In genomic region chr18:78656346-78656925, GRCh38 we compare ENCODE assay signal across 22 cellular contexts.
DNase-seq lines count a peak whose midpoint lies in the region; ATAC-seq, FAIRE-seq and TF ChIP-seq lines count a peak whose summit lies in the region.
"Had no signal": no experiment of that assay in that cellular context is flagged by ENCODE, and none has a peak within 500 bp of the region (broad histone marks: within the 10 kb centered on the region; RNA-seq: fewer than 3 reads in every experiment).

No MANE protein-coding gene starts in this region.

- H3K36me3 Mint-ChIP-seq in natural killer cell treated with Interleukin-12 subunit alpha and Interleukin-12 subunit beta and Interleukin-15 and Interleukin-18, amount 100 ng/mL, for 72 hours, result no peaks in the 10 kb centered on the region
- H3K36me3 Mint-ChIP-seq in natural killer cell (no peaks in the 10 kb centered on the region), progenitor cell of endocrine pancreas (ENCODE audit: insufficient read depth) (peaks cover 4% of the 10 kb centered on the region)
- H3K36me3 Mint-ChIP-seq: CD14-positive monocyte; CD8-positive, alpha-beta memory T cell had no signal

- in situ Hi-C loops in HAP-1 (cut with MboI; ENCODE audit: low sequenced_read_pairs), result no loop called here

- H3K27me3 ChIP-seq in neuronal stem cell (ENCODE audit: control insufficient read depth in 3 of 3, insufficient read depth in 3 of 3, low read depth in 1 of 3, low read length in 3 of 3) (no peaks in the 10 kb centered on the region), HAP-1 (ENCODE audit: low read depth) (no peaks in the 10 kb centered on the region)
- H3K27me3 ChIP-seq: BLaER1 treated with 17β-estradiol and CSF1 and Interleukin-3, amounts not matched to agents 10 nM and 100 nM had no signal

- no peak overlapping the region for H3K4me2 ChIP-seq in neuronal stem cell (ENCODE audit: insufficient read depth, low read length, poor library complexity, severe bottlenecking)
- H3K4me2 ChIP-seq: BLaER1 treated with 17β-estradiol and CSF1 and Interleukin-3, amounts not matched to agents 10 nM and 100 nM; GM23338 had no signal

- TF ChIP-seq POLR2A in H54 (IDR thresholded peaks at IDR 0.05; ENCODE audit: low read depth, low read length), result no peak

- H3K9ac ChIP-seq in neuronal stem cell (ENCODE audit: low read depth, low read length, poor library complexity), result peak overlapping the region; percentile 60
- H3K9ac ChIP-seq: BLaER1 treated with 17β-estradiol and CSF1 and Interleukin-3, amounts not matched to agents 10 nM and 100 nM had no signal

- no peak overlapping the region for H3K27ac ChIP-seq in neuronal stem cell (replicated peaks; ENCODE audit: low read length)
- H3K27ac ChIP-seq: 22Rv1; BLaER1 treated with 17β-estradiol and CSF1 and Interleukin-3, amounts not matched to agents 10 nM and 100 nM had no signal

- no peak overlapping the region for H2AFZ ChIP-seq in neuronal stem cell (ENCODE audit: low read length)
- H2AFZ ChIP-seq: GM23338 had no signal

- FAIRE-seq in H54 (lab: Jason Lieb, UNC), result no peak
- FAIRE-seq: A204.1, GM12891, GM18507 had no signal

- H2BK5ac ChIP-seq in neuronal stem cell (ENCODE audit: low read length), result no peak overlapping the region

- no peak for TF ChIP-seq CTCF in natural killer cell (IDR thresholded peaks at IDR 0.05)
- TF ChIP-seq CTCF in progenitor cell of endocrine pancreas (IDR thresholded peaks at IDR 0.05; ENCODE audit: unreplicated experiment), result no peak

- no peak overlapping the region for H4K8ac ChIP-seq in neuronal stem cell (ENCODE audit: low read depth, low read length)

- ATAC-seq in natural killer cell treated with Interleukin-12 subunit alpha and Interleukin-12 subunit beta and Interleukin-15 and Interleukin-18, amount 100 ng/mL, for 72 hours, result no peak
- ATAC-seq in natural killer cell, result no peak
- ATAC-seq: GM23338 had no signal

- H3K4me1 Mint-ChIP-seq in natural killer cell treated with Interleukin-12 subunit alpha and Interleukin-12 subunit beta and Interleukin-15 and Interleukin-18, amount 100 ng/mL, for 72 hours (ENCODE audit: low read depth in 2 of 2), result peaks cover 0 to 2% of the 10 kb centered on the region in 2 donors
- H3K4me1 Mint-ChIP-seq in natural killer cell (peaks cover 0 to 5% of the 10 kb centered on the region in 2 donors), progenitor cell of endocrine pancreas (ENCODE audit: low read depth) (no peaks in the 10 kb centered on the region)
- H3K4me1 Mint-ChIP-seq: CD14-positive monocyte; CD8-positive, alpha-beta memory T cell; GM23338 had no signal

- no peak overlapping the region for H2BK15ac ChIP-seq in neuronal stem cell (ENCODE audit: low read length)

- H3K27me3 Mint-ChIP-seq in natural killer cell treated with Interleukin-12 subunit alpha and Interleukin-12 subunit beta and Interleukin-15 and Interleukin-18, amount 100 ng/mL, for 72 hours, result peaks cover 0 to 10% of the 10 kb centered on the region in 2 donors
- H3K27me3 Mint-ChIP-seq in natural killer cell (ENCODE audit: low read depth in 2 of 2), result peaks cover 9 to 14% of the 10 kb centered on the region in 2 donors
- peaks cover 17% of the 10 kb centered on the region for H3K27me3 Mint-ChIP-seq in progenitor cell of endocrine pancreas

- intact Hi-C loops in natural killer cell (cut with micrococcal nuclease), result no loop called here

- no peak overlapping the region for H3K4me3 Mint-ChIP-seq in natural killer cell treated with Interleukin-12 subunit alpha and Interleukin-12 subunit beta and Interleukin-15 and Interleukin-18, amount 100 ng/mL, for 72 hours
- H3K4me3 Mint-ChIP-seq in natural killer cell (no peak overlapping the region), progenitor cell of endocrine pancreas (ENCODE audit: low read depth) (no peak overlapping the region)
- H3K4me3 Mint-ChIP-seq: CD14-positive monocyte; CD4-positive, alpha-beta T cell; CD8-positive, alpha-beta memory T cell; GM23338 had no signal

- H2BK120ac ChIP-seq in neuronal stem cell (ENCODE audit: low read depth, low read length), result no peak overlapping the region

- H3K27ac Mint-ChIP-seq in natural killer cell treated with Interleukin-12 subunit alpha and Interleukin-12 subunit beta and Interleukin-15 and Interleukin-18, amount 100 ng/mL, for 72 hours, result no peak overlapping the region
- H3K27ac Mint-ChIP-seq in natural killer cell (no peak overlapping the region), progenitor cell of endocrine pancreas (peak overlapping the region; percentile 67)
- H3K27ac Mint-ChIP-seq: CD14-positive monocyte; CD4-positive, alpha-beta T cell; CD8-positive, alpha-beta memory T cell; GM23338 had no signal

- H3K4ac ChIP-seq in neuronal stem cell (ENCODE audit: low read length), result no peak overlapping the region

- H3K14ac ChIP-seq in neuronal stem cell (ENCODE audit: low read length), result no peak overlapping the region

- H2AK5ac ChIP-seq in neuronal stem cell (ENCODE audit: low read depth, low read length), result no peak overlapping the region

- H2BK12ac ChIP-seq in neuronal stem cell (ENCODE audit: low read length), result no peak overlapping the region

- H3K9me3 Mint-ChIP-seq in natural killer cell treated with Interleukin-12 subunit alpha and Interleukin-12 subunit beta and Interleukin-15 and Interleukin-18, amount 100 ng/mL, for 72 hours, result no peaks in the 10 kb centered on the region
- H3K9me3 Mint-ChIP-seq in natural killer cell (peaks cover 0 to 2% of the 10 kb centered on the region in 2 donors), progenitor cell of endocrine pancreas (ENCODE audit: low read depth) (peaks cover 3% of the 10 kb centered on the region)
- H3K9me3 Mint-ChIP-seq: CD4-positive, alpha-beta T cell had no signal

- H3K9me3 ChIP-seq in neuronal stem cell (replicated peaks in 1 of 2; ENCODE audit: control insufficient read depth in 2 of 2, insufficient read depth in 1 of 2, low read depth in 1 of 2, low read length in 2 of 2) (peaks cover 0 to 16% of the 10 kb centered on the region in 2 donors), HAP-1 (no peaks in the 10 kb centered on the region)
- H3K9me3 ChIP-seq: BE2C had no signal

- H3K36me3 ChIP-seq in neuronal stem cell (replicated peaks in 1 of 2; ENCODE audit: control insufficient read depth in 2 of 2, insufficient read depth in 2 of 2, low read length in 2 of 2) (no peaks in the 10 kb centered on the region), HAP-1 (replicated peaks) (no peaks in the 10 kb centered on the region)
- H3K36me3 ChIP-seq: BE2C; BLaER1 treated with 17β-estradiol and CSF1 and Interleukin-3, amounts not matched to agents 10 nM and 100 nM had no signal

- peak; percentile 60 for DNase-seq in natural killer cell treated with Interleukin-12 subunit alpha and Interleukin-12 subunit beta and Interleukin-15 and Interleukin-18, amount 100 ng/mL, for 72 hours (ENCODE audit: low spot score)
- no peak for DNase-seq in natural killer cell
- no peak for DNase-seq in neuronal stem cell (ENCODE audit: low spot score)
- DNase-seq in progenitor cell of endocrine pancreas (ENCODE audit: low spot score, unreplicated experiment), result no peak
- no peak for DNase-seq in H54 (ENCODE audit: insufficient read length, low spot score)
- no peak for DNase-seq in HAP-1 (ENCODE audit: low spot score in 2 of 2)
- DNase-seq in AG08396 (ENCODE audit: low spot score), result no peak
- DNase-seq: AML-193; BE2C; CD4-positive, alpha-beta T cell; CD8-positive, alpha-beta memory T cell; DMS53; DMS79 treated with DMSO at 0.1 percent for 48 hours; GF-D8; HCEC 1CT had no signal

- H3K23ac ChIP-seq in neuronal stem cell (ENCODE audit: low read depth, low read length, poor library complexity), result no peak overlapping the region

- WGBS in neuronal stem cell (ENCODE audit: extremely low coverage in 2 of 2, insufficient read length in 2 of 2, insufficient replicate concordance in 1 of 2), 2 donors, result no CpG with 5 or more reads among the region's 21 CpGs

- H3K4me3 ChIP-seq in neuronal stem cell (ENCODE audit: low read length in 2 of 2), result no peak overlapping the region
- no peak overlapping the region for H3K4me3 ChIP-seq in HAP-1
- H3K4me3 ChIP-seq: BLaER1 treated with 17β-estradiol and CSF1 and Interleukin-3, amounts not matched to agents 10 nM and 100 nM; GM23338 had no signal

- peaks cover 3% of the 10 kb centered on the region for H3K79me1 ChIP-seq in neuronal stem cell (ENCODE audit: low read depth, low read length)

- H3K18ac ChIP-seq in neuronal stem cell (ENCODE audit: low read length), result peak overlapping the region; percentile 57

- H3K4me1 ChIP-seq in neuronal stem cell (ENCODE audit: control insufficient read depth in 2 of 2, insufficient read depth in 1 of 2, low read depth in 1 of 2, low read length in 2 of 2) (no peaks in the 10 kb centered on the region), HAP-1 (no peaks in the 10 kb centered on the region)
- H3K4me1 ChIP-seq: BE2C had no signal

- no peak overlapping the region for H4K91ac ChIP-seq in neuronal stem cell (ENCODE audit: low read depth, low read length, poor library complexity)
